Comparison of ENCODE assay signal across 16 cellular contexts in genomic region chr2:135991861-135992260, GRCh38. TPM values are rescaled to one million over a fixed set of nuclear protein-coding genes. Genes with fewer than 3 reads are reported as not detected.
DNase-seq lines count a peak whose midpoint lies in the region; ATAC-seq lines count a peak whose summit lies in the region.
"Had no signal": no experiment of that assay in that cellular context is flagged by ENCODE, and none has a peak within 500 bp of the region (broad histone marks: within the 10 kb centered on the region; RNA-seq: fewer than 3 reads in every experiment).

No MANE protein-coding gene starts in this region.

- DNase-seq in RKO (ENCODE audit: low spot score): peak; percentile 15
- DNase-seq in kidney tubule cell (ENCODE audit: low spot score): peak; percentile 39
- no peak for DNase-seq in islet precursor cell
- no peak for DNase-seq in KBM-7
- DNase-seq in SW480 (ENCODE audit: low spot score): no peak
- DNase-seq: C1 segment of cervical spinal cord; Calu3; CD4-positive, alpha-beta memory T cell; COR-L47; DMS53; DMS79 treated with DMSO at 0.1 percent for 48 hours; GF-D8; GM23248; H9 had no signal

- peak; percentile 41 for ATAC-seq in esophagus mucosa
- ATAC-seq: HCT116 had no signal

- in situ Hi-C loops in KBM-7 (cut with MboI; ENCODE audit: low pct_unique_long_range_greater_than_20kb, low sequenced_read_pairs): no loop called here

RNA-seq across cellular contexts. Expression of gene DARS1, which starts 6.4 kb away (rescaled TPM):
- 58.3 TPM for total RNA-seq in esophagus mucosa

Comparison
In these comparisons a context has a peak if more than half of its experiments do, and no peak if none do; other contexts are left out.
1. DNase-seq: peak in RKO (single experiment) and kidney tubule cell (single experiment); none in islet precursor cell (single experiment), KBM-7 (single experiment) and SW480 (single experiment).